In genomic region chr11:49995559-49995958, GRCh38 we compare ENCODE assay signal across 10 cellular contexts. TPM values are rescaled to one million over a fixed set of nuclear protein-coding genes. Genes with fewer than 3 reads are reported as not detected.
DNase-seq lines count a peak whose midpoint lies in the region; ATAC-seq, FAIRE-seq and TF ChIP-seq lines count a peak whose summit lies in the region.
"Had no signal": no experiment of that assay in that cellular context is flagged by ENCODE, and none has a peak within 500 bp of the region (broad histone marks: within the 10 kb centered on the region; RNA-seq: fewer than 3 reads in every experiment).

No MANE protein-coding gene starts in this region.

- no peak overlapping the region for H2BK12ac ChIP-seq in H9 (ENCODE audit: insufficient read length, low read depth, low read length)

- no peak overlapping the region for H3K23ac ChIP-seq in H9 (ENCODE audit: insufficient read length, low read depth, low read length)

- no peaks in the 10 kb centered on the region for H3K79me1 ChIP-seq in H9 (ENCODE audit: insufficient read depth, low read depth, low read length, poor library complexity, severe bottlenecking)

- no peak overlapping the region for H3T11ph ChIP-seq in H9 (ENCODE audit: low read length)

- H3K4me1 Mint-ChIP-seq in H9 (no peaks in the 10 kb centered on the region), T-helper 17 cell (no peaks in the 10 kb centered on the region)
- H3K4me1 Mint-ChIP-seq in activated naive CD8-positive, alpha-beta T cell treated with anti-CD3 and anti-CD28 coated beads for 36 hours, result no peaks in the 10 kb centered on the region
- H3K4me1 Mint-ChIP-seq: activated B cell treated with CpG ODN at 0.5 μM for 24 hours had no signal

- H2BK5ac ChIP-seq in H9 (ENCODE audit: insufficient read length, low read length), result no peak overlapping the region

- no peaks in the 10 kb centered on the region for H3K79me2 ChIP-seq in H9 (ENCODE audit: insufficient read depth, low read length)

- no peak overlapping the region for H2BK20ac ChIP-seq in H9 (ENCODE audit: low read depth, low read length, poor library complexity, severe bottlenecking)

- no peak overlapping the region for H4K5ac ChIP-seq in H9 (ENCODE audit: insufficient read length, low read depth, low read length)

- H4K20me1 ChIP-seq in H9 (ENCODE audit: control insufficient read depth, insufficient read depth, insufficient read length), result no peaks in the 10 kb centered on the region

- no peak overlapping the region for H3K4me3 ChIP-seq in liver (ENCODE audit: low read depth in 1 of 3, low read length in 3 of 3)

- peak; percentile 56 for TF ChIP-seq CTCF in D721Med (IDR thresholded peaks at IDR 0.05; ENCODE audit: insufficient read depth, missing control alignments)
- peak; percentile 54; the same call in 2 of the 3 replicates for TF ChIP-seq CTCF in H9 (conservative IDR thresholded peaks at IDR 0.05)
- TF ChIP-seq CTCF in liver (IDR thresholded peaks at IDR 0.05; ENCODE audit: low read depth, low read length, missing input control), result peak; percentile 66

- H3K36me3 ChIP-seq in liver (ENCODE audit: control insufficient read depth in 4 of 4, insufficient read depth in 3 of 4, low read depth in 1 of 4, low read length in 3 of 4), result no peaks in the 10 kb centered on the region

- H3K9me3 ChIP-seq in H9 (ENCODE audit: control insufficient read depth, low read depth, low read length) (peaks cover 64% of the 10 kb centered on the region), liver (ENCODE audit: control insufficient read depth in 4 of 4, low read length in 3 of 4) (peaks cover 0 to under 1% (median 0%) of the 10 kb centered on the region in 4 donors), T-helper 17 cell (ENCODE audit: control insufficient read depth, low read length, poor library complexity, severe bottlenecking) (no peaks in the 10 kb centered on the region)

- ATAC-seq in GM19463 (IDR thresholded peaks at IDR 0.05; ENCODE audit: unreplicated experiment) (no peak), GM18502 (IDR thresholded peaks at IDR 0.05; ENCODE audit: poor library complexity, unreplicated experiment) (no peak), T-helper 17 cell (no peak)

- H3K4me1 ChIP-seq in H9 (ENCODE audit: insufficient read depth, low read length), result no peaks in the 10 kb centered on the region
- no peaks in the 10 kb centered on the region for H3K4me1 ChIP-seq in liver (ENCODE audit: control insufficient read depth in 4 of 4, insufficient read depth in 4 of 4, low read length in 3 of 4)

- WGBS in H9 (ENCODE audit: extremely low coverage, insufficient read length, low lambda C conversion rate), result no CpG with 5 or more reads among the region's 6 CpGs
- 35% methylated on average over 6 of the region's 6 CpGs for WGBS in liver

- DNase-seq in D721Med (ENCODE audit: insufficient read length, low spot score), result no peak
- peak; percentile 25 for DNase-seq in H9
- DNase-seq in NCI-H345 (lab: John Stamatoyannopoulos, UW), result peak; percentile 55
- peak; percentile 12 for DNase-seq in activated naive CD8-positive, alpha-beta T cell treated with anti-CD3 and anti-CD28 coated beads for 36 hours
- no peak for DNase-seq in T-helper 17 cell
- DNase-seq: activated B cell treated with CpG ODN at 0.5 μM for 24 hours had no signal

- TF ChIP-seq RAD21 in liver (IDR thresholded peaks at IDR 0.05), result peak; percentile 83 to 86

- H2BK120ac ChIP-seq in H9 (ENCODE audit: low read depth, low read length, poor library complexity, severe bottlenecking), result no peak overlapping the region

- FAIRE-seq in D721Med (lab: Jason Lieb, UNC), result no peak

- H3K4me2 ChIP-seq in H9 (ENCODE audit: insufficient read depth, insufficient read length, low read length), result no peak overlapping the region

- no peak overlapping the region for H3K9ac ChIP-seq in H9 (ENCODE audit: extremely low read depth, insufficient read length, low read length)
- no peak overlapping the region for H3K9ac ChIP-seq in liver (ENCODE audit: low read depth in 1 of 2, low read length in 2 of 2)

- H3K14ac ChIP-seq in H9 (ENCODE audit: insufficient read depth, low read length), result no peak overlapping the region

- no peak overlapping the region for H3K27ac Mint-ChIP-seq in H9
- no peak overlapping the region for H3K27ac Mint-ChIP-seq in activated naive CD8-positive, alpha-beta T cell treated with anti-CD3 and anti-CD28 coated beads for 36 hours
- H3K27ac Mint-ChIP-seq in T-helper 17 cell, result no peak overlapping the region
- H3K27ac Mint-ChIP-seq: activated B cell treated with CpG ODN at 0.5 μM for 24 hours had no signal

- no peak overlapping the region for H2AK5ac ChIP-seq in H9 (ENCODE audit: insufficient read length, low read length)

- H4K91ac ChIP-seq in H9 (ENCODE audit: insufficient read length, low read depth, low read length), result no peak overlapping the region

- no peak overlapping the region for H3K4ac ChIP-seq in H9 (ENCODE audit: low read depth, low read length)

- H3K23me2 ChIP-seq in H9 (ENCODE audit: insufficient read length, low read depth, low read length, poor library complexity, severe bottlenecking), result no peaks in the 10 kb centered on the region

- H3K27me3 Mint-ChIP-seq in H9 (ENCODE audit: low read depth) (no peaks in the 10 kb centered on the region), T-helper 17 cell (no peaks in the 10 kb centered on the region)
- no peaks in the 10 kb centered on the region for H3K27me3 Mint-ChIP-seq in activated naive CD8-positive, alpha-beta T cell treated with anti-CD3 and anti-CD28 coated beads for 36 hours
- H3K27me3 Mint-ChIP-seq: activated B cell treated with CpG ODN at 0.5 μM for 24 hours had no signal

- H3K27ac ChIP-seq in H9 (ENCODE audit: insufficient read length, low read depth, low read length) (no peak overlapping the region), liver (ENCODE audit: low read depth in 1 of 2, low read length in 2 of 2) (no peak overlapping the region)

- no peak overlapping the region for H2AFZ ChIP-seq in H9 (ENCODE audit: low read length)

- no peaks in the 10 kb centered on the region for H3K27me3 ChIP-seq in H9 (ENCODE audit: insufficient read depth, low read length)
- no peaks in the 10 kb centered on the region for H3K27me3 ChIP-seq in liver (ENCODE audit: control insufficient read depth in 4 of 4, insufficient read depth in 4 of 4, low read length in 3 of 4)

- H2BK15ac ChIP-seq in H9 (ENCODE audit: low read depth, low read length), result no peak overlapping the region

- H3K4me3 Mint-ChIP-seq in H9 (no peak overlapping the region), T-helper 17 cell (no peak overlapping the region)
- H3K4me3 Mint-ChIP-seq in activated naive CD8-positive, alpha-beta T cell treated with anti-CD3 and anti-CD28 coated beads for 36 hours, result no peak overlapping the region
- H3K4me3 Mint-ChIP-seq: activated B cell treated with CpG ODN at 0.5 μM for 24 hours had no signal

- H3K36me3 Mint-ChIP-seq in H9 (ENCODE audit: insufficient read depth in 1 of 3, low read depth in 3 of 3) (peaks cover 5 to 22% (median 6%) of the 10 kb centered on the region in 3 experiments; a peak in 4 of 7 replicates), T-helper 17 cell (ENCODE audit: low read depth) (no peaks in the 10 kb centered on the region)
- no peaks in the 10 kb centered on the region for H3K36me3 Mint-ChIP-seq in activated naive CD8-positive, alpha-beta T cell treated with anti-CD3 and anti-CD28 coated beads for 36 hours

- no peak overlapping the region for H4K8ac ChIP-seq in H9 (replicated peaks; ENCODE audit: insufficient read length, low read depth, low read length)

- H3K9me3 Mint-ChIP-seq in H9, result peaks cover 90% of the 10 kb centered on the region in 2 experiments
- H3K9me3 Mint-ChIP-seq in activated naive CD8-positive, alpha-beta T cell treated with anti-CD3 and anti-CD28 coated beads for 36 hours, result peaks cover 8% of the 10 kb centered on the region

- no peak overlapping the region for H3K18ac ChIP-seq in H9 (ENCODE audit: insufficient read length, low read depth, low read length)

- no peak overlapping the region for H3K56ac ChIP-seq in H9 (ENCODE audit: insufficient read length, low read depth, low read length)

TF ChIP-seq in liver, 16 proteins besides CTCF, POLR2A, EP300 and RAD21 (continues in another document):
- TF ChIP-seq GABPA (IDR thresholded peaks at IDR 0.05 in 1 of 2, conservative IDR thresholded peaks at IDR 0.05 in 1 of 2) (no peak), FOXA2 (IDR thresholded peaks at IDR 0.05) (no peak), RXRA (IDR thresholded peaks at IDR 0.05) (no peak), SP1 (IDR thresholded peaks at IDR 0.05) (no peak), FOXA1 (IDR thresholded peaks at IDR 0.05) (no peak), YY1 (IDR thresholded peaks at IDR 0.05) (no peak), EGR1 (IDR thresholded peaks at IDR 0.05; ENCODE audit: low read depth in 2 of 2) (no peak), TAF1 (conservative IDR thresholded peaks at IDR 0.05) (no peak), HNF4G (IDR thresholded peaks at IDR 0.05) (no peak), JUND (IDR thresholded peaks at IDR 0.05) (no peak)
- TF ChIP-seq, protein P1, sequence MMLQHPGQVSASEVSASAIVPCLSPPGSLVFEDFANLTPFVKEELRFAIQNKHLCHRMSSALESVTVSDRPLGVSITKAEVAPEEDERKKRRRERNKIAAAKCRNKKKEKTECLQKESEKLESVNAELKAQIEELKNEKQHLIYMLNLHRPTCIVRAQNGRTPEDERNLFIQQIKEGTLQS (IDR thresholded peaks at IDR 0.05), result no peak

RNA-seq across cellular contexts. Expression of gene OR4C12, which starts 13.2 kb away (rescaled TPM):
- total RNA-seq in H9 (2021) (not detected in 2 replicates), liver (not detected), T-helper 17 cell (not detected)
- not detected for total RNA-seq in activated naive CD8-positive, alpha-beta T cell treated with anti-CD3 and anti-CD28 coated beads for 36 hours
- polyA plus RNA-seq in liver, result not detected
- total RNA-seq: activated B cell treated with CpG ODN at 0.5 μM for 24 hours, skeletal muscle tissue had no signal

RNA-seq across cellular contexts. Expression of gene OR4C45, which starts 37.1 kb away (rescaled TPM):
- total RNA-seq in H9 (2021) (not detected in 2 replicates), liver (not detected), T-helper 17 cell (not detected)
- not detected for total RNA-seq in activated naive CD8-positive, alpha-beta T cell treated with anti-CD3 and anti-CD28 coated beads for 36 hours
- polyA plus RNA-seq in liver, result not detected
- total RNA-seq: activated B cell treated with CpG ODN at 0.5 μM for 24 hours, skeletal muscle tissue had no signal

RNA-seq across cellular contexts. Expression of gene OR4C13, which starts 43.4 kb away (rescaled TPM):
- not detected in 2 replicates for total RNA-seq in H9 (2021)
- not detected for total RNA-seq in activated naive CD8-positive, alpha-beta T cell treated with anti-CD3 and anti-CD28 coated beads for 36 hours
- not detected for total RNA-seq in liver
- polyA plus RNA-seq in liver, result not detected
- not detected for total RNA-seq in T-helper 17 cell
- total RNA-seq: activated B cell treated with CpG ODN at 0.5 μM for 24 hours, skeletal muscle tissue had no signal

Comparison
In these comparisons a context has a peak if more than half of its experiments do, and no peak if none do; other contexts are left out.
1. DNase-seq: peak in H9 (single experiment), NCI-H345 (single experiment) and activated naive CD8-positive, alpha-beta T cell treated with anti-CD3 and anti-CD28 coated beads for 36 hours (single experiment); none in D721Med (single experiment) and T-helper 17 cell (0 of 3).
2. Peak in every context shown above with its lines, with median percentiles within 50 percentile points of each other: CTCF ChIP-seq.